8 cellular contexts compared by ENCODE assay signal in the genomic region with DNA sequence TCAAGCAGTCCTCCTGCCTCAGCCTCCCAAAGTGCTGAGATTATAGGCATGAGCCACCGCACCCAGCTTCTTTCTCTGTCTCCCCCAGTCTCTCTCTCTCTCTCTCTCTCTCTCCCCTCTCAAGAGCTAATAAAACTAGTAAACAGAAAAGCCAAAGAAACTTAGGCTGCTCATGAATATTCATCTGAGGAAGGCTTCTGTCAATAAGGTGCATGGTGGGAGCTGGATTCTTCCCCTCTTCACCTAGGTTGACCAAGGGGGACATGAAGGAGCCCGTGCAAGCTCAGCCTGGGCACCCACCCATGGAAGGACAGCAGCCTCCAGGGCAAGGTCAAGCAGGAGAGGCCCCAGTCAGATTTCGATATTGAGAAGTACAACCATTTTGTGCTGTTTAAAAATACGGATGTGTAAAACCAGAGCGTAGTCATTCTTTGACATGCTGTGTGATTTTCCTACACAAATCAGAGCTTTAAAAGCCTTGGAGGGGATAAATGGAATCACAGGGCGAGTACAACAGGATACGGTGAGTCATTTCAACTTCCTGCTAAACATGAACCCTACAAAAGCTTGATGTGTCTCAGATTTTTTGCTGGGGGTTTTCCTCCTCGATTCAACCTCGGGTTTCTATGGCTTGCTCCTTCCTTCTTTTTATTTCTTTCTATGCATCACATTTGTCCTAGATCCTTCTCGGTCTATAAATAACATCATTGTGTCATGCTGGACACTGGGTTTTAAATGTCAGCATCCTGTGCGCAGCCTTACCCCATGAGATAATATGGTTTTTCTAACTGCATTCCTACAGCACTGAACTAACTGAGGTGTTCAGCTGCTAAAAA.
DNase-seq lines count a peak whose midpoint lies in the region; ATAC-seq and TF ChIP-seq lines count a peak whose summit lies in the region.

No MANE protein-coding gene starts in this region.

- TF ChIP-seq CTCF in WI38 (IDR thresholded peaks at IDR 0.05; ENCODE audit: low read depth, low read length) (no peak), fibroblast of lung (conservative IDR thresholded peaks at IDR 0.05 in 1 of 2, IDR thresholded peaks at IDR 0.05 in 1 of 2; ENCODE audit: low read depth in 1 of 2, low read length in 2 of 2) (no peak)

- peak overlapping the region; percentile 30; the same call in 1 of the 2 replicates for H3K4me3 ChIP-seq in WI38 (ENCODE audit: low read depth, low read length)
- no peak overlapping the region for H3K4me3 ChIP-seq in fibroblast of lung (replicated peaks in 1 of 4; ENCODE audit: control extremely low read depth in 1 of 4, insufficient read depth in 1 of 4, low read depth in 3 of 4, low read length in 4 of 4)
- no peak overlapping the region for H3K4me3 ChIP-seq in skeletal muscle cell (ENCODE audit: low read depth, low read length)

- peaks cover 6% of the 10 kb centered on the region for H3K4me1 ChIP-seq in fibroblast of lung (ENCODE audit: control insufficient read depth, extremely low read depth, insufficient read depth, low read length)

- H3K9ac ChIP-seq in fibroblast of lung (ENCODE audit: insufficient read depth, low read length): no peak overlapping the region

- no peaks in the 10 kb centered on the region for H3K9me3 ChIP-seq in fibroblast of lung (ENCODE audit: control insufficient read depth, insufficient read depth, low read depth, low read length)

- H3K27me3 ChIP-seq in fibroblast of lung (ENCODE audit: control insufficient read depth, insufficient read depth, low read length): no peaks in the 10 kb centered on the region

- H3K27ac ChIP-seq in fibroblast of lung (ENCODE audit: insufficient read depth, low read length): peak overlapping the region; percentile 4

- H3K79me2 ChIP-seq in fibroblast of lung (ENCODE audit: control insufficient read depth, insufficient read depth, low read length): no peaks in the 10 kb centered on the region

- H2AFZ ChIP-seq in fibroblast of lung (ENCODE audit: low read length): peak overlapping the region; percentile 3

- DNase-seq in AG08395 (ENCODE audit: low spot score) (peak; percentile 67), fibroblast of lung (ENCODE audit: low read depth in 2 of 2) (peak; percentile 73 to 86), skeletal muscle cell (ENCODE audit: low read depth) (peak; percentile 75), NCI-H187 treated with DMSO at 0.1 percent for 48 hours (lab: John Stamatoyannopoulos, UW) (no peak), NCI-H1417 (lab: John Stamatoyannopoulos, UW) (no peak)

- ATAC-seq in GM18870 (IDR thresholded peaks at IDR 0.05; ENCODE audit: unreplicated experiment) (peak; percentile 62), HG03135 (IDR thresholded peaks at IDR 0.05; ENCODE audit: unreplicated experiment) (peak; percentile 58)

- no peaks in the 10 kb centered on the region for H4K20me1 ChIP-seq in fibroblast of lung (ENCODE audit: control insufficient read depth, extremely low read depth, insufficient read depth, low read length)

- H3K36me3 ChIP-seq in fibroblast of lung (ENCODE audit: control insufficient read depth, insufficient read depth, low read length): no peaks in the 10 kb centered on the region

- peak overlapping the region; percentile 40 for H3K4me2 ChIP-seq in fibroblast of lung (ENCODE audit: extremely low read depth, insufficient read depth, low read length)

Comparison
In these comparisons a context has a peak if more than half of its experiments do, and no peak if none do; other contexts are left out.
1. DNase-seq: peak in AG08395 (single experiment), fibroblast of lung (2 of 2) and skeletal muscle cell (single experiment); none in NCI-H187 treated with DMSO at 0.1 percent for 48 hours (single experiment) and NCI-H1417 (0 of 3).